Comparison of ENCODE assay signal across 8 cellular contexts in genomic region chr22:37745548-37746365, GRCh38. TPM values are rescaled to one million over a fixed set of nuclear protein-coding genes. Genes with fewer than 3 reads are reported as not detected.
A peak's percentile ranks its signal among the peaks of the same experiment; 100 is the strongest.
DNase-seq lines count a peak whose midpoint lies in the region; ATAC-seq and TF ChIP-seq lines count a peak whose summit lies in the region.

No MANE protein-coding gene starts in this region.

- H3K4me1 Mint-ChIP-seq in activated T-cell treated with anti-CD3 and anti-CD28 coated beads, Interleukin-2, amount 50 U/mL, for 24 hours (ENCODE audit: low read depth), result peaks cover 39% of the 10 kb centered on the region

- H3K9me3 ChIP-seq in PC-3 (ENCODE audit: low read length), result no peaks in the 10 kb centered on the region
- H3K9me3 ChIP-seq in mucosa of rectum (ENCODE audit: control insufficient read depth in 2 of 2, low read length in 2 of 2), result no peaks in the 10 kb centered on the region

- peaks cover 62% of the 10 kb centered on the region for H3K79me2 ChIP-seq in PC-3 (ENCODE audit: low read length)

- H3K4me1 ChIP-seq in PC-3 (ENCODE audit: insufficient read depth, low read length) (peaks cover 69% of the 10 kb centered on the region), mucosa of rectum (ENCODE audit: control insufficient read depth in 2 of 2, insufficient read depth in 2 of 2, low read length in 2 of 2) (peaks cover 41 to 44% of the 10 kb centered on the region in 2 donors)

- H3K27ac ChIP-seq in PC-3 (ENCODE audit: low read length) (peak overlapping the region; percentile 92), mucosa of rectum (ENCODE audit: low read depth in 2 of 2, low read length in 2 of 2) (peak overlapping the region; percentile 93 to 94)

- POLR2A ChIA-PET in BJ (lab: Charles Lee) (no interaction called here), PC-3 (lab: Charles Lee; ENCODE audit: unreplicated experiment) (no interaction called here)

- peak overlapping the region; percentile 91 for H3K27ac Mint-ChIP-seq in activated T-cell treated with anti-CD3 and anti-CD28 coated beads, Interleukin-2, amount 50 U/mL, for 24 hours

- H3K9ac ChIP-seq in PC-3 (ENCODE audit: low read length), result peak overlapping the region; percentile 95
- H3K9ac ChIP-seq in mucosa of rectum (ENCODE audit: low read depth in 1 of 2, low read length in 2 of 2), result peak overlapping the region; percentile 91 to 99

- H3K36me3 ChIP-seq in BJ (ENCODE audit: control insufficient read depth, insufficient read depth, low read length), result no peaks in the 10 kb centered on the region; the same call in 1 of the 2 replicates
- no peaks in the 10 kb centered on the region for H3K36me3 ChIP-seq in PC-3 (ENCODE audit: low read depth, low read length)
- no peaks in the 10 kb centered on the region for H3K36me3 ChIP-seq in mucosa of rectum (ENCODE audit: control insufficient read depth in 2 of 2, insufficient read depth in 2 of 2, low read length in 2 of 2)

- H3K27me3 ChIP-seq in BJ (ENCODE audit: control insufficient read depth, insufficient read depth, low read length) (no peaks in the 10 kb centered on the region), PC-3 (ENCODE audit: low read length) (no peaks in the 10 kb centered on the region), mucosa of rectum (ENCODE audit: control insufficient read depth in 2 of 2, insufficient read depth in 2 of 2, low read length in 2 of 2) (no peaks in the 10 kb centered on the region)

- intact Hi-C loops in PC-3 (cut with micrococcal nuclease), result loop anchor here (10.0 kb wide), 1 partner anchor 51 kb away; the partner anchor contains the start of gene TRIOBP

- H3F3A ChIP-seq in PC-3 (ENCODE audit: low read length, unreplicated experiment), result no peaks in the 10 kb centered on the region

- H2AFZ ChIP-seq in PC-3 (ENCODE audit: low read length), result 0 out of 2 replicates have a peak overlapping the region, but pooled peaks have one; percentile 75

- CTCF ChIA-PET in BJ (lab: Yijun Ruan, JAX), result interaction anchor here (0.6 kb wide), 1 partner anchor 17 kb away, joined by 3 read pairs; no protein-coding TSS in a partner anchor
- CTCF ChIA-PET in PC-3 (lab: Charles Lee), result no interaction called here

- peak overlapping the region; percentile 83 for H3K4me3 Mint-ChIP-seq in activated T-cell treated with anti-CD3 and anti-CD28 coated beads, Interleukin-2, amount 50 U/mL, for 24 hours

- H3K4me3 ChIP-seq in BJ (ENCODE audit: low read depth, low read length) (peak overlapping the region; percentile 96), PC-3 (ENCODE audit: low read length) (peak overlapping the region; percentile 88), mucosa of rectum (ENCODE audit: low read length in 2 of 2) (peak overlapping the region; percentile 83 to 91)

- no TSS peak for BruUV-seq in PC-3 (replicated peaks; lab: Mats Ljungman, UMichigan)

- H3K4me2 ChIP-seq in PC-3 (ENCODE audit: low read length), result peak overlapping the region; percentile 99

- no peak for TF ChIP-seq CTCF in BJ (IDR thresholded peaks at IDR 0.05; ENCODE audit: insufficient read depth, low read depth, low read length)
- no peak for TF ChIP-seq CTCF in PC-3 (conservative IDR thresholded peaks at IDR 0.05; ENCODE audit: low read depth, low read length)

- ATAC-seq in GM19397 (IDR thresholded peaks at IDR 0.05; ENCODE audit: unreplicated experiment) (peak; percentile 67), PC-3 (peak; percentile 31)

- no peaks in the 10 kb centered on the region for H4K20me1 ChIP-seq in PC-3 (ENCODE audit: low read length)

- DNase-seq in BJ (ENCODE audit: low read depth) (no peak), HT-29 (ENCODE audit: low spot score) (peak; percentile 83), PC-3 (peak; percentile 87), erythroblast (lab: John Stamatoyannopoulos, UW) (peak; percentile 90 to 95)
- DNase-seq in activated T-cell treated with anti-CD3 and anti-CD28 coated beads, Interleukin-2, amount 50 U/mL, for 24 hours, result peak; percentile 90
- peak; percentile 57 to 73 for DNase-seq in stimulated activated CD8-positive, alpha-beta memory T cell treated with anti-CD3 and anti-CD28 coated beads, Interleukin-4, amount 100 ng/mL, for 1 hour (ENCODE audit: low read depth in 2 of 2, low spot score in 1 of 2)

- H3K27me3 Mint-ChIP-seq in activated T-cell treated with anti-CD3 and anti-CD28 coated beads, Interleukin-2, amount 50 U/mL, for 24 hours, result no peaks in the 10 kb centered on the region

- H3K9me3 Mint-ChIP-seq in activated T-cell treated with anti-CD3 and anti-CD28 coated beads, Interleukin-2, amount 50 U/mL, for 24 hours, result no peaks in the 10 kb centered on the region

- H3K9me2 ChIP-seq in PC-3 (replicated peaks; ENCODE audit: low read length), result no peaks in the 10 kb centered on the region

- peaks cover 9% of the 10 kb centered on the region for H3K36me3 Mint-ChIP-seq in activated T-cell treated with anti-CD3 and anti-CD28 coated beads, Interleukin-2, amount 50 U/mL, for 24 hours (ENCODE audit: low read depth)

- peak; percentile 24 for TF ChIP-seq POLR2A in erythroblast (IDR thresholded peaks at IDR 0.05; ENCODE audit: low read length)

RNA-seq across cellular contexts. Expression of gene TRIOBP, which starts 48.9 kb away (rescaled TPM):
- 52.0 and 73.9 TPM in 2 replicates for polyA plus RNA-seq in BJ (2011; rRNA removed)
- 86.6 and 99.0 TPM in 2 replicates for polyA minus RNA-seq in BJ (2011; rRNA and poly(A)+ RNA removed)
- total RNA-seq in HT-29 (2014; rRNA removed; shearing (Covaris generic)), result 91.3 and 98.4 TPM in 2 replicates
- 64.5 and 74.8 TPM in 2 replicates for total RNA-seq in PC-3 (2014; rRNA removed)

RNA-seq across cellular contexts. Expression of gene NOL12, which starts 59.6 kb away (rescaled TPM):
- 11.0 and 16.5 TPM in 2 replicates for polyA plus RNA-seq in BJ (2011; rRNA removed)
- 6.8 and 8.0 TPM in 2 replicates for polyA minus RNA-seq in BJ (2011; rRNA and poly(A)+ RNA removed)
- total RNA-seq in HT-29 (2014; rRNA removed; shearing (Covaris generic)), result 25.2 and 42.3 TPM in 2 replicates
- 32.9 and 45.4 TPM in 2 replicates for total RNA-seq in PC-3 (2014; rRNA removed)
